14 cellular contexts compared by ENCODE assay signal in genomic region chr1:160127865-160128523, GRCh38. TPM values are rescaled to one million over a fixed set of nuclear protein-coding genes. Genes with fewer than 3 reads are reported as not detected.
DNase-seq lines count a peak whose midpoint lies in the region; ATAC-seq and TF ChIP-seq lines count a peak whose summit lies in the region.
"Had no signal": no experiment of that assay in that cellular context is flagged by ENCODE, and none has a peak within 500 bp of the region (broad histone marks: within the 10 kb centered on the region; RNA-seq: fewer than 3 reads in every experiment).

No MANE protein-coding gene starts in this region.

- TF ChIP-seq POLR2A in esophagus squamous epithelium (IDR thresholded peaks at IDR 0.05) = no peak

- peak; percentile 36 for DNase-seq in Caki2 (ENCODE audit: low read depth)
- peak; percentile 17 for DNase-seq in OCI-M1 (lab: John Stamatoyannopoulos, UW)
- no peak for DNase-seq in esophagus squamous epithelium (lab: John Stamatoyannopoulos, UW)
- DNase-seq in occipital lobe (lab: John Stamatoyannopoulos, UW) = peak; percentile 62
- no peak for DNase-seq in stimulated activated naive CD4-positive, alpha-beta T cell treated with Interleukin-2 at 50 U/mL for 16 hours (lab: John Stamatoyannopoulos, UW)
- DNase-seq in KBM-7 = no peak
- DNase-seq in NCI-H2029 treated with DMSO at 0.1 percent for 48 hours (lab: John Stamatoyannopoulos, UW) = no peak
- DNase-seq: activated CD4-positive, alpha-beta T cell treated with anti-CD3 and anti-CD28 coated beads, Interleukin-2, amount 10 ng/mL, durations not matched to agents 24 days and 14 days; activated naive CD8-positive, alpha-beta T cell treated with anti-CD3 and anti-CD28 coated beads, Interleukin-2, amount 10 ng/mL, durations not matched to agents 7 days and 5 days; natural killer cell; NCI-H1694; stimulated activated CD4-positive, alpha-beta T cell treated with anti-CD3 and anti-CD28 coated beads, Interleukin-4, amount 100 ng/mL, for 1 hour; transverse colon had no signal

- in situ Hi-C loops in Caki2 (cut with HindIII; ENCODE audit: low pct_unique_long_range_greater_than_20kb, low sequenced_read_pairs) (no loop called here), KBM-7 (cut with MboI; ENCODE audit: low pct_unique_long_range_greater_than_20kb, low sequenced_read_pairs) (no loop called here)

- H3K27ac ChIP-seq in esophagus squamous epithelium = peak overlapping the region in 3 of 4 donors; percentile 34 to 80 (median 48)

- intact Hi-C loops in esophagus squamous epithelium (cut with DNase I) = no loop called here

- peaks cover 0 to 6% (median 0%) of the 10 kb centered on the region in 3 donors for H3K36me3 ChIP-seq in esophagus squamous epithelium
- H3K36me3 ChIP-seq: transverse colon had no signal

- peaks cover 4 to 44% (median 17%) of the 10 kb centered on the region in 3 donors for H3K4me1 ChIP-seq in esophagus squamous epithelium

- WGBS in esophagus squamous epithelium, 2 donors = 68% methylated on average over 7 of the region's 7 CpGs

- no peak for TF ChIP-seq CTCF in esophagus squamous epithelium (IDR thresholded peaks at IDR 0.05)

- no peak for ATAC-seq in HG02970 (IDR thresholded peaks at IDR 0.05; ENCODE audit: low FRiP score, unreplicated experiment)
- ATAC-seq: natural killer cell had no signal

- no peaks in the 10 kb centered on the region for H3K9me3 ChIP-seq in esophagus squamous epithelium
- H3K9me3 ChIP-seq: transverse colon had no signal

- H3K27me3 ChIP-seq in esophagus squamous epithelium = no peaks in the 10 kb centered on the region
- H3K27me3 ChIP-seq: transverse colon had no signal

- H3K4me3 ChIP-seq in esophagus squamous epithelium = no peak overlapping the region
- H3K4me3 ChIP-seq: transverse colon had no signal

RNA-seq across cellular contexts. Expression of gene ATP1A2, which starts 12.4 kb away (rescaled TPM):
- not detected in 2 replicates for total RNA-seq in Caki2 (2014; rRNA removed; shearing (Covaris generic); ENCODE audit: low replicate concordance)
- total RNA-seq in esophagus squamous epithelium = 10 to 100 TPM in 1 of 4 donors, 1 to 10 TPM in 3; 2.2 to 32.6 (median 5.3) TPM
- total RNA-seq in occipital lobe = 47.1 TPM
- total RNA-seq: activated CD4-positive, alpha-beta T cell treated with anti-CD3 and anti-CD28 coated beads, Interleukin-2, amount 10 ng/mL, durations not matched to agents 24 days and 14 days; activated naive CD8-positive, alpha-beta T cell treated with anti-CD3 and anti-CD28 coated beads, Interleukin-2, amount 10 ng/mL, durations not matched to agents 7 days and 5 days; natural killer cell had no signal

RNA-seq across cellular contexts. Expression of gene ATP1A4, which starts 23.4 kb away (rescaled TPM):
- not detected in 2 replicates for total RNA-seq in Caki2 (2014; rRNA removed; shearing (Covaris generic); ENCODE audit: low replicate concordance)
- total RNA-seq in esophagus squamous epithelium (1 to 10 TPM in 1 of 4 donors, under 1 TPM in 1, not detected in 2; 0.19 to 1.8 TPM), occipital lobe (0.31 TPM)
- total RNA-seq: activated CD4-positive, alpha-beta T cell treated with anti-CD3 and anti-CD28 coated beads, Interleukin-2, amount 10 ng/mL, durations not matched to agents 24 days and 14 days; activated naive CD8-positive, alpha-beta T cell treated with anti-CD3 and anti-CD28 coated beads, Interleukin-2, amount 10 ng/mL, durations not matched to agents 7 days and 5 days; natural killer cell had no signal

RNA-seq across cellular contexts. Expression of gene IGSF8, which starts 29.6 kb away (rescaled TPM):
- total RNA-seq in Caki2 (2014; rRNA removed; shearing (Covaris generic); ENCODE audit: low replicate concordance) = 52.6 and 56.2 TPM in 2 replicates
- total RNA-seq in esophagus squamous epithelium (10 to 100 TPM; 17.0 to 19.6 (median 17.2) TPM), occipital lobe (49.8 TPM)

RNA-seq across cellular contexts. Expression of gene KCNJ9, which starts 46.7 kb away (rescaled TPM):
- total RNA-seq in Caki2 (2014; rRNA removed; shearing (Covaris generic); ENCODE audit: low replicate concordance) = not detected in 2 replicates
- total RNA-seq in esophagus squamous epithelium (not detected), occipital lobe (14.7 TPM)
- total RNA-seq: activated CD4-positive, alpha-beta T cell treated with anti-CD3 and anti-CD28 coated beads, Interleukin-2, amount 10 ng/mL, durations not matched to agents 24 days and 14 days; activated naive CD8-positive, alpha-beta T cell treated with anti-CD3 and anti-CD28 coated beads, Interleukin-2, amount 10 ng/mL, durations not matched to agents 7 days and 5 days; natural killer cell had no signal

RNA-seq across cellular contexts. Expression of gene KCNJ10, which starts 58.0 kb away (rescaled TPM):
- not detected in 2 replicates for total RNA-seq in Caki2 (2014; rRNA removed; shearing (Covaris generic); ENCODE audit: low replicate concordance)
- under 1 TPM in 1 of 4 donors, not detected in 3; 0.59 TPM for total RNA-seq in esophagus squamous epithelium
- 1.6 TPM for total RNA-seq in occipital lobe
- total RNA-seq: activated CD4-positive, alpha-beta T cell treated with anti-CD3 and anti-CD28 coated beads, Interleukin-2, amount 10 ng/mL, durations not matched to agents 24 days and 14 days; activated naive CD8-positive, alpha-beta T cell treated with anti-CD3 and anti-CD28 coated beads, Interleukin-2, amount 10 ng/mL, durations not matched to agents 7 days and 5 days; natural killer cell; transverse colon had no signal

Comparison
In these comparisons a context has a peak if more than half of its experiments do, and no peak if none do; other contexts are left out.
1. DNase-seq: peak in Caki2 (single experiment), OCI-M1 (single experiment) and occipital lobe (single experiment); none in esophagus squamous epithelium (single experiment), stimulated activated naive CD4-positive, alpha-beta T cell treated with Interleukin-2 at 50 U/mL for 16 hours (single experiment), KBM-7 (single experiment) and NCI-H2029 treated with DMSO at 0.1 percent for 48 hours (single experiment).